ENCODE assay signal across 20 cellular contexts in the genomic region with DNA sequence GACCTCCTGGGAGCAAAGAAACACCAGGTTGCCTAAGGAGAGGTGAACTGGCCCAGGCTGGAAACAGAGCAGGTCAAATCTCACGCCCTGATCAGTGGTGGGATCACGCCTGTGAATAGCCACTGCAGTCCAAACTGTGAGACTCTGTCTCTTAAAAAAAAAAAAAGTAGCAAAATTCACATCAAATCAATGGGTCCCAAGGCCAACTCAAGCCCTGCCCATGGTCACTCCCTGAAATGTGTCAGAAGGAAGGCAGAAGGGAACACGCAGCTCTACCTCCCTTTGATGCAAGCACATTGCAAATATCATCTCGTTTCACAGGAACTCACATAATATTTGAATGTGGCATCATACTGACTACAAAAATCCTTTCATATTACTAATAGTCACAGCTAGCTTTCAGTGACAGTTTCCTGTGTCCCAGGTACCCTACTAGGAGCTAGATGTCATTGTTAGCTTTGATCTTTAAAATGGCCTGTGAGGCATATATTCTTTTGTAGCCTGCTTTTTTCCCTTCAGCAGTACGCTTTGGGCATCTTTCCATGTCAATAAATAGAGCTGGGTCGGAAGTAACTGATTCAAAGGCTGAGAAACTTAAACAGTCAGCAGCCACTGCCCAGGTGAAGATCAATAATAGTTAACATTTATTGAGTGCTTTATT. TPM values are rescaled to one million over a fixed set of nuclear protein-coding genes. Genes with fewer than 3 reads are reported as not detected.
DNase-seq lines count a peak whose midpoint lies in the region; ATAC-seq and TF ChIP-seq lines count a peak whose summit lies in the region.
"Had no signal": no experiment of that assay in that cellular context is flagged by ENCODE, and none has a peak within 500 bp of the region (broad histone marks: within the 10 kb centered on the region; RNA-seq: fewer than 3 reads in every experiment).

No MANE protein-coding gene starts in this region.

- whole genome bisulfite sequencing in SK-N-SH (ENCODE audit: low lambda C conversion rate): 54% methylated on average over 6 of the region's 6 CpGs
- 40% methylated on average over 6 of the region's 6 CpGs for WGBS in right lobe of liver (ENCODE audit: insufficient coverage, low coverage, low lambda C conversion rate, missing lambda C conversion rate)
- WGBS in transverse colon (ENCODE audit: low coverage in 1 of 2), 2 donors: 50 to 60% methylated on average over 2 to 6 of the region's 6 CpGs

- H3K4me1 ChIP-seq in SK-N-SH (ENCODE audit: control insufficient read depth in 1 of 2, insufficient read depth in 2 of 2, low read depth in 1 of 2, low read length in 1 of 2) (peaks cover 0 to 4% of the 10 kb centered on the region in 2 experiments; a peak in 1 of 4 replicates), RWPE2 (ENCODE audit: insufficient read depth, poor library complexity, severe bottlenecking) (no peaks in the 10 kb centered on the region), right lobe of liver (peaks cover 0 to 61% (median 32%) of the 10 kb centered on the region in 4 donors), transverse colon (peaks cover 3 to 37% (median 18%) of the 10 kb centered on the region in 4 donors)
- H3K4me1 ChIP-seq: heart left ventricle, tibial artery had no signal

- no peaks in the 10 kb centered on the region for H4K20me1 ChIP-seq in SK-N-SH (ENCODE audit: insufficient read depth)

- H3K4me3 ChIP-seq in SK-N-SH (ENCODE audit: low read depth in 2 of 2, low read length in 1 of 2) (no peak overlapping the region), RWPE2 (ENCODE audit: severe bottlenecking) (no peak overlapping the region), right lobe of liver (no peak overlapping the region), transverse colon (no peak overlapping the region)
- H3K4me3 ChIP-seq: heart left ventricle, tibial artery had no signal

- in situ Hi-C loops in transverse colon (cut with MboI; ENCODE audit: low pct_ligation_motif_present in 1 of 4, low pct_unique_long_range_greater_than_20kb in 1 of 4, low sequenced_read_pairs in 3 of 4): loop anchor here (5.0 to 25.0 kb wide), 3 partner anchors 74 to 249 kb away; a partner anchor contains a TSS

- H3K9me3 Mint-ChIP-seq in natural killer cell: no peaks in the 10 kb centered on the region
- H3K9me3 Mint-ChIP-seq: activated T-cell treated with anti-CD3 and anti-CD28 coated beads, Interleukin-2, amount 50 U/mL, for 24 hours had no signal

- no peak overlapping the region for H3K27ac Mint-ChIP-seq in natural killer cell
- H3K27ac Mint-ChIP-seq: activated T-cell treated with anti-CD3 and anti-CD28 coated beads, Interleukin-2, amount 50 U/mL, for 24 hours; B cell had no signal

- H3K27ac ChIP-seq in SK-N-SH (ENCODE audit: low read depth in 2 of 2, low read length in 1 of 2) (no peak overlapping the region), RWPE2 (ENCODE audit: poor library complexity, severe bottlenecking) (no peak overlapping the region), right lobe of liver (peak overlapping the region; percentile 66 to 94 (median 88)), transverse colon (peak overlapping the region; percentile 64 to 82 (median 76))
- H3K27ac ChIP-seq: heart left ventricle, tibial artery had no signal

- TF ChIP-seq RAD21 in SK-N-SH (IDR thresholded peaks at IDR 0.05; ENCODE audit: low read length): no peak

- no peak overlapping the region for H3K4me2 ChIP-seq in SK-N-SH

- ATAC-seq in SK-N-SH treated with all-trans-retinoic acid at 6 μM for 48 hours (peak; percentile 22; the same call in 2 of the 3 replicates), RWPE2 (ENCODE audit: low read depth) (no peak), right lobe of liver (peak; percentile 44 to 81 (median 72)), natural killer cell (no peak), GM19351 (IDR thresholded peaks at IDR 0.05; ENCODE audit: unreplicated experiment) (no peak), HG03159 (IDR thresholded peaks at IDR 0.05; ENCODE audit: unreplicated experiment) (no peak)

- no peaks in the 10 kb centered on the region for H3K9me2 ChIP-seq in SK-N-SH

- no peaks in the 10 kb centered on the region for H3K36me3 ChIP-seq in SK-N-SH (replicated peaks in 1 of 2; ENCODE audit: control insufficient read depth in 1 of 2, insufficient read depth in 2 of 2, low read length in 1 of 2)
- no peaks in the 10 kb centered on the region for H3K36me3 ChIP-seq in RWPE2 (ENCODE audit: low read depth)
- no peaks in the 10 kb centered on the region for H3K36me3 ChIP-seq in right lobe of liver
- H3K36me3 ChIP-seq in transverse colon: no peaks in the 10 kb centered on the region
- H3K36me3 ChIP-seq: heart left ventricle, tibial artery had no signal

- H3K4me1 Mint-ChIP-seq in natural killer cell: no peaks in the 10 kb centered on the region
- H3K4me1 Mint-ChIP-seq: B cell had no signal

- no peaks in the 10 kb centered on the region for H3K9me3 ChIP-seq in SK-N-SH
- no peaks in the 10 kb centered on the region for H3K9me3 ChIP-seq in RWPE2 (ENCODE audit: severe bottlenecking)
- H3K9me3 ChIP-seq in right lobe of liver: no peaks in the 10 kb centered on the region
- no peaks in the 10 kb centered on the region for H3K9me3 ChIP-seq in transverse colon
- H3K9me3 ChIP-seq: heart left ventricle, tibial artery had no signal

- H3K9ac ChIP-seq in SK-N-SH: no peak overlapping the region

- no peaks in the 10 kb centered on the region for H3K36me3 Mint-ChIP-seq in natural killer cell

- DNase-seq in SK-N-SH (no peak), RWPE2 (ENCODE audit: low spot score) (no peak), right lobe of liver (peak in 2 of 3 donors; percentile 78 to 83), transverse colon (peak; percentile 25), natural killer cell (no peak)
- DNase-seq: 8988T; activated CD4-positive, CD25-positive, alpha-beta regulatory T cell treated with anti-CD3 and anti-CD28 coated beads, Interleukin-2, amount 50 U/mL, for 72 hours; activated CD8-positive, alpha-beta memory T cell treated with anti-CD3 and anti-CD28 coated beads for 24 hours; activated naive CD4-positive, alpha-beta T cell treated with Interleukin-2 at 50 U/mL for 16 hours; activated T-cell treated with anti-CD3 and anti-CD28 coated beads, Interleukin-2, amount 50 U/mL, for 24 hours; amygdala; heart left ventricle; NK-92 treated with Interleukin-12 subunit alpha and Interleukin-12 subunit beta, amount 100 ng/mL, for 24 hours; stimulated activated CD4-positive, alpha-beta T cell treated with anti-CD3 and anti-CD28 coated beads, Interleukin-4, amount 100 ng/mL, for 24 hours; stimulated activated naive CD4-positive, alpha-beta T cell treated with Interleukin-2 at 50 U/mL for 16 hours; tibial artery had no signal

- intact Hi-C loops in right lobe of liver (cut with DNase I) (loop anchor here in 1 of 2 donors (5.0 kb wide), 1 partner anchor 69 kb away; no protein-coding TSS in a partner anchor), transverse colon (cut with DNase I; ENCODE audit: low total_unique reads) (no loop called here), natural killer cell (cut with micrococcal nuclease) (loop anchor here (10.0 kb wide), 1 partner anchor 246 kb away; a partner anchor contains a TSS)

- POLR2A ChIA-PET in SK-N-SH (lab: Yijun Ruan, JAX): no interaction called here

- H3K27me3 ChIP-seq in SK-N-SH (ENCODE audit: insufficient read depth) (no peaks in the 10 kb centered on the region), RWPE2 (ENCODE audit: insufficient read depth, poor library complexity, severe bottlenecking) (no peaks in the 10 kb centered on the region), right lobe of liver (no peaks in the 10 kb centered on the region), transverse colon (no peaks in the 10 kb centered on the region)
- H3K27me3 ChIP-seq: heart left ventricle, tibial artery had no signal

- TF ChIP-seq EP300 in SK-N-SH (IDR thresholded peaks at IDR 0.05; ENCODE audit: borderline replicate concordance in 1 of 2, low read depth in 1 of 2, low read length in 1 of 2): no peak
- no peak for TF ChIP-seq EP300 in transverse colon (IDR thresholded peaks at IDR 0.05; ENCODE audit: low read depth)

- no peaks in the 10 kb centered on the region for H3K27me3 Mint-ChIP-seq in natural killer cell (ENCODE audit: low read depth in 2 of 2)
- H3K27me3 Mint-ChIP-seq: activated T-cell treated with anti-CD3 and anti-CD28 coated beads, Interleukin-2, amount 50 U/mL, for 24 hours; B cell had no signal

- no peaks in the 10 kb centered on the region for H3F3A ChIP-seq in SK-N-SH (replicated peaks; ENCODE audit: insufficient read depth)

- CTCF ChIA-PET in SK-N-SH (lab: Yijun Ruan, JAX): interaction anchor here (0.7 to 6.2 kb wide), 13 partner anchors 11 to 245 kb away, joined by 3 to 57 read pairs (median 4); no protein-coding TSS in a partner anchor

- H3K4me3 Mint-ChIP-seq in natural killer cell: no peak overlapping the region
- H3K4me3 Mint-ChIP-seq: activated T-cell treated with anti-CD3 and anti-CD28 coated beads, Interleukin-2, amount 50 U/mL, for 24 hours; B cell had no signal

- no peak overlapping the region for H2AFZ ChIP-seq in SK-N-SH (ENCODE audit: low read depth)

- no peak for TF ChIP-seq CTCF in SK-N-SH (IDR thresholded peaks at IDR 0.05)
- TF ChIP-seq CTCF in RWPE2 (IDR thresholded peaks at IDR 0.05; ENCODE audit: poor library complexity, severe bottlenecking): peak; percentile 90
- TF ChIP-seq CTCF in right lobe of liver (IDR thresholded peaks at IDR 0.05): no peak
- no peak for TF ChIP-seq CTCF in transverse colon (IDR thresholded peaks at IDR 0.05)
- TF ChIP-seq CTCF in natural killer cell (IDR thresholded peaks at IDR 0.05): no peak

- peak; percentile 42 for TF ChIP-seq POLR2A in right lobe of liver (IDR thresholded peaks at IDR 0.05)
- TF ChIP-seq POLR2A in transverse colon (IDR thresholded peaks at IDR 0.05): no peak

- H3K79me2 ChIP-seq in SK-N-SH (ENCODE audit: insufficient read depth): no peaks in the 10 kb centered on the region

TF ChIP-seq in SK-N-SH, 30 proteins besides CTCF, POLR2A, EP300 and RAD21 (continues in another document):
- no peak for TF ChIP-seq RXRA (IDR thresholded peaks at IDR 0.05; ENCODE audit: borderline replicate concordance, low read depth)
- TF ChIP-seq TAF1 (IDR thresholded peaks at IDR 0.05; ENCODE audit: borderline replicate concordance, low read depth, low read length): no peak
- no peak for TF ChIP-seq NFIC (IDR thresholded peaks at IDR 0.05; ENCODE audit: borderline replicate concordance)
- TF ChIP-seq FOXJ3 (CRISPR knock-in tag; IDR thresholded peaks at IDR 0.05): no peak
- no peak for TF ChIP-seq MXI1 (IDR thresholded peaks at IDR 0.05; ENCODE audit: low read depth, low read length)
- no peak for TF ChIP-seq MEF2A (IDR thresholded peaks at IDR 0.05; ENCODE audit: borderline replicate concordance, low read depth)
- TF ChIP-seq ELF1 (IDR thresholded peaks at IDR 0.05): no peak
- no peak for TF ChIP-seq GATA2 (CRISPR knock-in tag; IDR thresholded peaks at IDR 0.05)
- TF ChIP-seq NRF1 (IDR thresholded peaks at IDR 0.05; ENCODE audit: low read depth, low read length): no peak

RNA-seq across cellular contexts. Expression of a gene that starts 14.4 kb away (rescaled TPM):
- 4.9 and 5.7 TPM in 2 replicates for polyA plus RNA-seq in SK-N-SH (2012; rRNA removed)
- 5.4 and 5.6 TPM in 2 replicates for polyA plus RNA-seq in SK-N-SH (2012; cell fraction: cytosol; rRNA removed)
- polyA plus RNA-seq in SK-N-SH (2012; cell fraction: nucleus; rRNA removed): 12.4 and 16.5 TPM in 2 replicates
- total RNA-seq in right lobe of liver (100 to 1,000 TPM in 1 of 6 experiments, 10 to 100 TPM in 5; 18.0 to 102 (median 28.7) TPM), transverse colon (10 to 100 TPM in 2 of 4 donors, 1 to 10 TPM in 2; 6.8 to 20.9 (median 9.2) TPM), natural killer cell (10 to 100 TPM; 17.2 to 22.9 (median 22.5) TPM)

Comparison
In these comparisons a context has a peak if more than half of its experiments do, and no peak if none do; other contexts are left out.
1. ATAC-seq: peak in SK-N-SH treated with all-trans-retinoic acid at 6 μM for 48 hours (single experiment) and right lobe of liver (4 of 4); none in RWPE2 (single experiment), natural killer cell (0 of 3), GM19351 (single experiment) and HG03159 (single experiment).
2. DNase-seq: peak in right lobe of liver (2 of 3) and transverse colon (single experiment); none in SK-N-SH (single experiment), RWPE2 (single experiment) and natural killer cell (single experiment).
3. H3K27ac ChIP-seq: peak in right lobe of liver (3 of 3) and transverse colon (4 of 4); none in SK-N-SH (0 of 2) and RWPE2 (single experiment).